23 cellular contexts compared by ENCODE assay signal in genomic region chr6:54353975-54354374, GRCh38. TPM values are rescaled to one million over a fixed set of nuclear protein-coding genes. Genes with fewer than 3 reads are reported as not detected.
"Had no signal": no experiment of that assay in that cellular context is flagged by ENCODE, and none has a peak within 500 bp of the region (broad histone marks: within the 10 kb centered on the region; RNA-seq: fewer than 3 reads in every experiment).

No MANE protein-coding gene starts in this region.

- FAIRE-seq: kidney had no signal

- H3K9me3 Mint-ChIP-seq: mesothelial cell of epicardium had no signal

- H3K27ac ChIP-seq: colonic mucosa, esophagus squamous epithelium, foreskin keratinocyte, left ventricle myocardium inferior, lower lobe of right lung, psoas muscle, stomach, thoracic aorta, transverse colon had no signal

- DNase-seq: colonic mucosa; dermis blood vessel endothelial cell; esophagus squamous epithelium; foreskin keratinocyte; immature natural killer cell; kidney; left cardiac atrium; left ventricle myocardium inferior; lower lobe of right lung; natural killer cell; psoas muscle; retina; stimulated activated CD4-positive, alpha-beta T cell treated with anti-CD3 and anti-CD28 coated beads, Interleukin-2, amount 100 ng/mL, for 24 hours; stimulated activated CD4-positive, alpha-beta T cell treated with anti-CD3 and anti-CD28 coated beads, Interleukin-4, amount 100 ng/mL, for 4 hours; stimulated activated naive B cell treated with anti-CD40 and anti-IgM and Interleukin-4, amounts not matched to agents 10 μg/mL and 1 μg/mL and 100 μg/mL, for 72 hours; stomach; substantia nigra; transverse colon had no signal

- H3K4me3 ChIP-seq: colonic mucosa, esophagus squamous epithelium, left ventricle myocardium inferior, lower lobe of right lung, psoas muscle, stomach, thoracic aorta, transverse colon had no signal

- H3K4me1 Mint-ChIP-seq: immature natural killer cell; memory B cell; mesothelial cell of epicardium; natural killer cell; stimulated activated naive B cell treated with anti-CD40 and anti-IgM and Interleukin-4, amounts not matched to agents 10 μg/mL and 1 μg/mL and 100 μg/mL, for 72 hours had no signal

- H3K4me1 ChIP-seq: colonic mucosa, esophagus squamous epithelium, foreskin keratinocyte, left ventricle myocardium inferior, lower lobe of right lung, psoas muscle, stomach, transverse colon had no signal

- H3K4me3 Mint-ChIP-seq: immature natural killer cell; memory B cell; mesothelial cell of epicardium; natural killer cell; stimulated activated naive B cell treated with anti-CD40 and anti-IgM and Interleukin-4, amounts not matched to agents 10 μg/mL and 1 μg/mL and 100 μg/mL, for 72 hours had no signal

- H3K27me3 Mint-ChIP-seq: memory B cell; stimulated activated naive B cell treated with anti-CD40 and anti-IgM and Interleukin-4, amounts not matched to agents 10 μg/mL and 1 μg/mL and 100 μg/mL, for 72 hours had no signal

- H3K36me3 Mint-ChIP-seq: memory B cell; mesothelial cell of epicardium; natural killer cell; stimulated activated naive B cell treated with anti-CD40 and anti-IgM and Interleukin-4, amounts not matched to agents 10 μg/mL and 1 μg/mL and 100 μg/mL, for 72 hours had no signal

- H3K27ac Mint-ChIP-seq: immature natural killer cell; memory B cell; mesothelial cell of epicardium; natural killer cell; stimulated activated naive B cell treated with anti-CD40 and anti-IgM and Interleukin-4, amounts not matched to agents 10 μg/mL and 1 μg/mL and 100 μg/mL, for 72 hours had no signal

- H3K9me3 ChIP-seq: colonic mucosa, esophagus squamous epithelium, left ventricle myocardium inferior, lower lobe of right lung, psoas muscle, stomach, thoracic aorta, transverse colon had no signal

- H3K36me3 ChIP-seq: colonic mucosa, esophagus squamous epithelium, left ventricle myocardium inferior, lower lobe of right lung, stomach, thoracic aorta, transverse colon had no signal

- H3K27me3 ChIP-seq: colonic mucosa, esophagus squamous epithelium, foreskin keratinocyte, stomach, transverse colon had no signal

RNA-seq across cellular contexts. Expression of gene TINAG, which starts 45.7 kb away (rescaled TPM):
- total RNA-seq: dermis blood vessel endothelial cell, esophagus squamous epithelium, foreskin keratinocyte, lower lobe of right lung, mesothelial cell of epicardium, natural killer cell, omental fat pad, thoracic aorta, ureter had no signal
